ENCODE assay signal across 8 cellular contexts in the genomic region with DNA sequence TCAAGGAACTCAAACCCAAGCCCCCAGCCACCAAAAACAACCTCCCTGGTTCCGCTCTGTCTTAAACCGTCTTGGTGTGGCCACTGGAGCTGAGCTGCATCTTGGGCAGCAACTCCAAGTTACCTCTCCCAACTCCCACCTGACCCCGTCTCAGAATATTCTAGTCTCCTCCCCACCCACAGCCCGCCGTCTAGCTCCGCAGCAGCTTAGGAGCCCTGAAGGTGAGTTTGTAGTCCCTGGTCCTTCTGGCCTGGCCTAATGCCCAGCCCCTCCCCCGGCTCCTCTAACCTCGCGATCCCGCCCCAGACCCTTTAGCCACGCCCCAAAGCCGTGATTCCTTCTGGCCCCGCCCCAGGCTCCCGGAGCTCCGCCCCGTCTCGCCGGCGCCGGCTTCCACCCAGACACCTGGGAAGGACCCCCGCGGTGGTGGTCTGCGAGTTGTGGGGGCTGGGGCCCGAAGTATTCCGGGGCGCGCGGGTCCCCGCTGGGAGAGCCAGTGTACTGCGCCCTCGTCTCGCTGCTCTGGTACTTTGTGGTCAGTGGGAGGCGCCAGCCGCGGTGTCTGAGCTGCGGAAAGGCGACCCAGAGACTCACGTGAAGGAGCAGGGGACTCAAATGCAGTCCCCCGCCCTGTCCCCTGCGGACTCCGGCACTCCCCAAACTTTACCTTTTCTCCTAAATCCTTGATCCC. TPM values are rescaled to one million over a fixed set of nuclear protein-coding genes. Genes with fewer than 3 reads are reported as not detected.
DNase-seq lines count a peak whose midpoint lies in the region; ATAC-seq, FAIRE-seq and TF ChIP-seq lines count a peak whose summit lies in the region.

No MANE protein-coding gene starts in this region.

- BruUV-seq in K562 (replicated peaks; lab: Mats Ljungman, UMichigan), result no TSS peak

- peaks cover 12% of the 10 kb centered on the region; the same call in 1 of the 2 replicates for H4K20me1 ChIP-seq in K562 (replicated peaks; ENCODE audit: control insufficient read depth, insufficient read depth, low read length)

- in situ Hi-C loops in KBM-7 (cut with MboI; ENCODE audit: low pct_unique_long_range_greater_than_20kb, low sequenced_read_pairs) (no loop called here), K562 (cut with MboI) (no loop called here)

- peaks cover 23% of the 10 kb centered on the region; the same call in 2 of the 3 replicates for H3K36me3 ChIP-seq in K562 (ENCODE audit: control insufficient read depth, insufficient read depth, low read length)

- H3K9ac ChIP-seq in K562 (ENCODE audit: insufficient read depth in 1 of 2, low read depth in 2 of 2, low read length in 2 of 2), result peak overlapping the region in 1 of 2 experiments; percentile 88; a peak in 2 of 4 replicates

- no peak for TF ChIP-seq EP300 in K562 (IDR thresholded peaks at IDR 0.05; ENCODE audit: low read length)

- peak; percentile 28 to 81 (median 41); a peak in 5 of 6 replicates for TF ChIP-seq CTCF in K562 (IDR thresholded peaks at IDR 0.05 in 2 of 3, conservative IDR thresholded peaks at IDR 0.05 in 1 of 3; ENCODE audit: insufficient read depth in 2 of 3, low read depth in 1 of 3, low read length in 3 of 3)

- no peaks in the 10 kb centered on the region for H3K27me3 ChIP-seq in K562 (ENCODE audit: control insufficient read depth in 2 of 2, insufficient read depth in 2 of 2, low read length in 2 of 2)

- FAIRE-seq in K562 (lab: Jason Lieb, UNC), result peak; percentile 75

- peak overlapping the region; percentile 41 for H3K4me3 ChIP-seq in K562

- no peak overlapping the region for H3K27ac ChIP-seq in K562 (ENCODE audit: extremely low read depth, low read depth, low read length)

- ATAC-seq in K562 (peak; percentile 87), HG03196 (IDR thresholded peaks at IDR 0.05; ENCODE audit: unreplicated experiment) (no peak)

- intact Hi-C loops in K562 (cut with micrococcal nuclease), result no loop called here

- DNase-seq in COLO668 (lab: John Stamatoyannopoulos, UW; ENCODE audit: unreplicated experiment), result peak; percentile 59
- peak; percentile 55 for DNase-seq in KBM-7
- DNase-seq in T-helper 9 cell, result peak; percentile 52
- DNase-seq in K562 (ENCODE audit: extremely low read depth in 1 of 4, low spot score in 3 of 4), result peak; percentile 91 to 93 (median 91)
- peak; percentile 79 for DNase-seq in islet precursor cell
- peak; percentile 70 for DNase-seq in stimulated activated CD4-positive, alpha-beta T cell treated with anti-CD3 and anti-CD28 coated beads, Interleukin-4, amount 100 ng/mL, for 1 hour
- DNase-seq in GM03348 (ENCODE audit: low spot score), result no peak

- peak overlapping the region; percentile 62; the same call in 1 of the 2 replicates for H2AFZ ChIP-seq in K562 (ENCODE audit: low read depth, low read length)

- peaks cover 21 to 59% of the 10 kb centered on the region in 2 experiments; a peak in 4 of 5 replicates for H3K4me1 ChIP-seq in K562 (replicated peaks in 1 of 2; ENCODE audit: control insufficient read depth in 2 of 2, insufficient read depth in 2 of 2, low read length in 2 of 2)

- H3K79me2 ChIP-seq in K562 (ENCODE audit: control insufficient read depth, insufficient read depth, low read length), result no peaks in the 10 kb centered on the region

- peak in 1 of 2 experiments; percentile 21; a peak in 1 of 4 replicates for TF ChIP-seq RAD21 in K562 (CRISPR knock-in tag; conservative IDR thresholded peaks at IDR 0.05 in 1 of 2, IDR thresholded peaks at IDR 0.05 in 1 of 2)

- peak overlapping the region; percentile 76 for H3K4me2 ChIP-seq in K562 (ENCODE audit: insufficient read depth, low read length)

- 0 out of 2 replicates have a peak, but pooled peaks have one; percentile 37 for TF ChIP-seq POLR2A in K562 (conservative IDR thresholded peaks at IDR 0.05)

- 4% methylated on average over 30 of the region's 41 CpGs for WGBS in K562 (ENCODE audit: insufficient coverage, low coverage, missing lambda C conversion rate)

- POLR2A ChIA-PET in K562 (lab: Yijun Ruan, JAX), result interaction anchor here (0.6 to 1.6 kb wide), 9 partner anchors 9 to 655 kb away, joined by 3 to 5 read pairs (median 3); a partner anchor contains a TSS

- peaks cover 7% of the 10 kb centered on the region for H3K9me1 ChIP-seq in K562 (ENCODE audit: control insufficient read depth, insufficient read depth, low read length)

- H3K9me3 ChIP-seq in K562 (replicated peaks; ENCODE audit: control insufficient read depth, insufficient read depth, low read depth, low read length), result no peaks in the 10 kb centered on the region

- CTCF ChIA-PET in K562 (lab: Yijun Ruan, JAX; ENCODE audit: low intra/inter-chr PET ratio), result interaction anchor here (0.6 kb wide), 1 partner anchor 54 kb away, joined by 5 read pairs; no protein-coding TSS in a partner anchor

RNA-seq across cellular contexts. Expression of a gene that starts 2.5 kb away (rescaled TPM):
- total RNA-seq in K562 (2011; cell fraction: chromatin; rRNA removed; ENCODE audit: low replicate concordance), result not detected in 2 replicates
- total RNA-seq in K562 (2011; cell fraction: nucleolus; rRNA removed), result not detected in 2 replicates
- total RNA-seq in K562 (2011; cell fraction: nucleoplasm; rRNA removed), result not detected in 2 replicates
- total RNA-seq in K562 (2014; rRNA removed), result 0.54 TPM in 1 of 2 replicates, not detected in the other
- not detected in 2 replicates for total RNA-seq in K562 (2014; rRNA removed; fragmentation: Illumina TruSeq; extraction: Trizol)
- total RNA-seq in K562 (2015; rRNA removed; fragmentation: Illumina TruSeq; extraction: Trizol), result not detected in 2 replicates
- not detected in 2 replicates for total RNA-seq in K562 (2021)
- not detected in 2 replicates for polyA plus RNA-seq in K562 (2011; rRNA removed)
- polyA plus RNA-seq in K562 (2011; cell fraction: cytosol; rRNA removed), result not detected in 2 replicates
- 0.80 and 1.7 TPM in 2 replicates for polyA plus RNA-seq in K562 (2011; cell fraction: nucleus; rRNA removed)
- polyA plus RNA-seq in K562 (2012), result 1.1 TPM in 2 replicates
- not detected in 2 replicates for polyA plus RNA-seq in K562 (2014; fragmentation: Illumina TruSeq; extraction: Trizol)
- not detected for polyA plus RNA-seq in K562 (2014; fragmentation: Nextera tagmentation; extraction: Ambion mirVana)
- not detected in 2 replicates for polyA plus RNA-seq in K562 (2014; rRNA removed)
- polyA minus RNA-seq in K562 (2011; rRNA and poly(A)+ RNA removed), result not detected in 2 replicates
- not detected in 2 replicates for polyA minus RNA-seq in K562 (2011; cell fraction: cytosol; rRNA and poly(A)+ RNA removed)
- not detected in 2 replicates for polyA minus RNA-seq in K562 (2011; cell fraction: nucleus; rRNA and poly(A)+ RNA removed)

RNA-seq across cellular contexts. Expression of a gene that starts 4.7 kb away (rescaled TPM):
- total RNA-seq in K562 (2011; cell fraction: chromatin; rRNA removed; ENCODE audit: low replicate concordance), result not detected in 2 replicates
- not detected in 2 replicates for total RNA-seq in K562 (2011; cell fraction: nucleolus; rRNA removed)
- not detected in 2 replicates for total RNA-seq in K562 (2011; cell fraction: nucleoplasm; rRNA removed)
- total RNA-seq in K562 (2014; rRNA removed), result not detected in 2 replicates
- total RNA-seq in K562 (2014; rRNA removed; fragmentation: Illumina TruSeq; extraction: Trizol), result not detected in 2 replicates
- not detected in 2 replicates for total RNA-seq in K562 (2015; rRNA removed; fragmentation: Illumina TruSeq; extraction: Trizol)
- not detected in 2 replicates for total RNA-seq in K562 (2021)
- polyA plus RNA-seq in K562 (2011; rRNA removed), result not detected in 2 replicates
- polyA plus RNA-seq in K562 (2011; cell fraction: cytosol; rRNA removed), result not detected in 2 replicates
- polyA plus RNA-seq in K562 (2011; cell fraction: nucleus; rRNA removed), result not detected in 2 replicates
- not detected in 2 replicates for polyA plus RNA-seq in K562 (2012)
- polyA plus RNA-seq in K562 (2014; fragmentation: Illumina TruSeq; extraction: Trizol), result not detected in 2 replicates
- polyA plus RNA-seq in K562 (2014; fragmentation: Nextera tagmentation; extraction: Ambion mirVana), result not detected
- not detected in 2 replicates for polyA plus RNA-seq in K562 (2014; rRNA removed)
- not detected in 2 replicates for polyA minus RNA-seq in K562 (2011; rRNA and poly(A)+ RNA removed)
- polyA minus RNA-seq in K562 (2011; cell fraction: cytosol; rRNA and poly(A)+ RNA removed), result not detected in 2 replicates
- not detected in 2 replicates for polyA minus RNA-seq in K562 (2011; cell fraction: nucleus; rRNA and poly(A)+ RNA removed)

RNA-seq across cellular contexts. Expression of a gene that starts 12.3 kb away (rescaled TPM):
- total RNA-seq in K562 (2011; cell fraction: chromatin; rRNA removed; ENCODE audit: low replicate concordance), result not detected in 2 replicates
- not detected in 2 replicates for total RNA-seq in K562 (2011; cell fraction: nucleolus; rRNA removed)
- 0.88 TPM in 1 of 2 replicates, not detected in the other for total RNA-seq in K562 (2011; cell fraction: nucleoplasm; rRNA removed)
- total RNA-seq in K562 (2014; rRNA removed) (0.65 TPM in 1 of 2 replicates, not detected in the other), K562 (2014; rRNA removed; fragmentation: Illumina TruSeq; extraction: Trizol) (not detected in 2 replicates), K562 (2015; rRNA removed; fragmentation: Illumina TruSeq; extraction: Trizol) (not detected in 2 replicates), K562 (2021) (not detected in 2 replicates)
- polyA plus RNA-seq in K562 (2011; rRNA removed) (0.20 TPM in 1 of 2 replicates, not detected in the other), K562 (2014; fragmentation: Illumina TruSeq; extraction: Trizol) (0.22 and 0.33 TPM in 2 replicates), K562 (2014; fragmentation: Nextera tagmentation; extraction: Ambion mirVana) (not detected), K562 (2014; rRNA removed) (not detected in 2 replicates)
- 0.51 and 0.66 TPM in 2 replicates for polyA plus RNA-seq in K562 (2011; cell fraction: cytosol; rRNA removed)
- 0.22 TPM in 1 of 2 replicates, not detected in the other for polyA plus RNA-seq in K562 (2011; cell fraction: nucleus; rRNA removed)
- polyA plus RNA-seq in K562 (2012), result 0.21 and 0.75 TPM in 2 replicates
- polyA minus RNA-seq in K562 (2011; rRNA and poly(A)+ RNA removed), result 0.30 TPM in 1 of 2 replicates, not detected in the other
- not detected in 2 replicates for polyA minus RNA-seq in K562 (2011; cell fraction: cytosol; rRNA and poly(A)+ RNA removed)
- polyA minus RNA-seq in K562 (2011; cell fraction: nucleus; rRNA and poly(A)+ RNA removed), result not detected in 2 replicates

RNA-seq across cellular contexts. Expression of a gene that starts 17.3 kb away (rescaled TPM):
- total RNA-seq in K562 (2011; cell fraction: chromatin; rRNA removed; ENCODE audit: low replicate concordance), result not detected in 2 replicates
- total RNA-seq in K562 (2011; cell fraction: nucleolus; rRNA removed), result not detected in 2 replicates
- not detected in 2 replicates for total RNA-seq in K562 (2011; cell fraction: nucleoplasm; rRNA removed)
- not detected in 2 replicates for total RNA-seq in K562 (2014; rRNA removed)
- total RNA-seq in K562 (2014; rRNA removed; fragmentation: Illumina TruSeq; extraction: Trizol), result not detected in 2 replicates
- not detected in 2 replicates for total RNA-seq in K562 (2015; rRNA removed; fragmentation: Illumina TruSeq; extraction: Trizol)
- total RNA-seq in K562 (2021), result not detected in 2 replicates
- not detected in 2 replicates for polyA plus RNA-seq in K562 (2011; rRNA removed)
- polyA plus RNA-seq in K562 (2011; cell fraction: cytosol; rRNA removed), result not detected in 2 replicates
- not detected in 2 replicates for polyA plus RNA-seq in K562 (2011; cell fraction: nucleus; rRNA removed)
- not detected in 2 replicates for polyA plus RNA-seq in K562 (2012)
- polyA plus RNA-seq in K562 (2014; fragmentation: Illumina TruSeq; extraction: Trizol), result not detected in 2 replicates
- not detected for polyA plus RNA-seq in K562 (2014; fragmentation: Nextera tagmentation; extraction: Ambion mirVana)
- polyA plus RNA-seq in K562 (2014; rRNA removed), result not detected in 2 replicates
- not detected in 2 replicates for polyA minus RNA-seq in K562 (2011; rRNA and poly(A)+ RNA removed)
- polyA minus RNA-seq in K562 (2011; cell fraction: cytosol; rRNA and poly(A)+ RNA removed), result not detected in 2 replicates
- not detected in 2 replicates for polyA minus RNA-seq in K562 (2011; cell fraction: nucleus; rRNA and poly(A)+ RNA removed)

RNA-seq across cellular contexts. Expression of a gene that starts 24.3 kb away (rescaled TPM):
- total RNA-seq in K562 (2011; cell fraction: chromatin; rRNA removed; ENCODE audit: low replicate concordance), result not detected in 2 replicates
- total RNA-seq in K562 (2011; cell fraction: nucleolus; rRNA removed), result not detected in 2 replicates
- not detected in 2 replicates for total RNA-seq in K562 (2011; cell fraction: nucleoplasm; rRNA removed)
- total RNA-seq in K562 (2014; rRNA removed), result not detected in 2 replicates
- total RNA-seq in K562 (2014; rRNA removed; fragmentation: Illumina TruSeq; extraction: Trizol), result not detected in 2 replicates
- not detected in 2 replicates for total RNA-seq in K562 (2015; rRNA removed; fragmentation: Illumina TruSeq; extraction: Trizol)
- not detected in 2 replicates for total RNA-seq in K562 (2021)
- polyA plus RNA-seq in K562 (2011; rRNA removed), result not detected in 2 replicates
- not detected in 2 replicates for polyA plus RNA-seq in K562 (2011; cell fraction: cytosol; rRNA removed)
- polyA plus RNA-seq in K562 (2011; cell fraction: nucleus; rRNA removed), result not detected in 2 replicates
- not detected in 2 replicates for polyA plus RNA-seq in K562 (2012)
- not detected in 2 replicates for polyA plus RNA-seq in K562 (2014; fragmentation: Illumina TruSeq; extraction: Trizol)
- polyA plus RNA-seq in K562 (2014; fragmentation: Nextera tagmentation; extraction: Ambion mirVana), result not detected
- not detected in 2 replicates for polyA plus RNA-seq in K562 (2014; rRNA removed)
- not detected in 2 replicates for polyA minus RNA-seq in K562 (2011; rRNA and poly(A)+ RNA removed)
- polyA minus RNA-seq in K562 (2011; cell fraction: cytosol; rRNA and poly(A)+ RNA removed), result not detected in 2 replicates
- polyA minus RNA-seq in K562 (2011; cell fraction: nucleus; rRNA and poly(A)+ RNA removed), result not detected in 2 replicates
